Comparison of ENCODE assay signal across 1 cellular context in genomic region chr17:58693208-58693607, GRCh38.
TF ChIP-seq lines count a peak whose summit lies in the region.

No MANE protein-coding gene starts in this region.

TF ChIP-seq in K562, 482 proteins besides CTCF, POLR2A, EP300 and RAD21 (continued from another document):
- no peak for TF ChIP-seq HCFC1 (IDR thresholded peaks at IDR 0.05; ENCODE audit: low read depth, low read length)
- 0 out of 2 replicates have a peak, but pooled peaks have one; percentile 27 for TF ChIP-seq ARID4B (CRISPR knock-in tag; IDR thresholded peaks at IDR 0.05)
- no peak for TF ChIP-seq RREB1 (CRISPR knock-in tag; IDR thresholded peaks at IDR 0.05)
- 0 out of 4 replicates have a peak, but pooled peaks of 1 of the 2 experiments have one; percentile 6 for TF ChIP-seq KDM1A (IDR thresholded peaks at IDR 0.05)
- TF ChIP-seq ZBTB34 (CRISPR knock-in tag; IDR thresholded peaks at IDR 0.05): no peak
- no peak for TF ChIP-seq USF2 (CRISPR knock-in tag; IDR thresholded peaks at IDR 0.05)
- no peak for TF ChIP-seq ZNF217 (CRISPR knock-in tag; IDR thresholded peaks at IDR 0.05)
- 0 out of 2 replicates have a peak, but pooled peaks have one; percentile 13 for TF ChIP-seq TRIM25 (IDR thresholded peaks at IDR 0.05; ENCODE audit: borderline replicate concordance)
- TF ChIP-seq PRDM10 (IDR thresholded peaks at IDR 0.05; ENCODE audit: partially characterized antibody): no peak
TF ChIP-seq in K562: peak in this region for 5.
